Comparison of ENCODE assay signal across 9 cellular contexts in the genomic region with DNA sequence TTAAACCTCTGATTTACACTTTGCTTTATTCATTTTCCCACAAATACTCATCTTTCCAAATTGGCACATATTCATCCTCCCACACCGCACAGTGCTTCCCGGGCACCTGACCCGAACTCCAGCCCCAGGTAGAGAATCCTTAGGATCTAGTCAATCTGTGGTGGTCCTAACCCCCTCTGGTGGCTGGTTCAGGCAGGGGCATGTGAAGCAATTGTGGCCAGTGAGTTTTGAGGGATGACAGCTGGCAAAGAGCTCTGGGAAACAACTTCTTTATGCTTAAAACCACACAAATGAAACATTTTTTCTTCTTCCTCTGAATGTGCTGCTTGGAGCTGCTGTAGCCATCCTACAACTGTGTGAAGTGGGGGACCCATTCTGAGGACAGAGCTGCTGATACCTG. TPM values are rescaled to one million over a fixed set of nuclear protein-coding genes. Genes with fewer than 3 reads are reported as not detected.
A peak's percentile ranks its signal among the peaks of the same experiment; 100 is the strongest.
DNase-seq lines count a peak whose midpoint lies in the region; ATAC-seq and TF ChIP-seq lines count a peak whose summit lies in the region.
"Had no signal": no experiment of that assay in that cellular context is flagged by ENCODE, and none has a peak within 500 bp of the region (broad histone marks: within the 10 kb centered on the region; RNA-seq: fewer than 3 reads in every experiment).

No MANE protein-coding gene starts in this region.

- H3K36me3 Mint-ChIP-seq in activated naive CD4-positive, alpha-beta T cell treated with anti-CD3 and anti-CD28 coated beads, Interleukin-2, amount 50 U/mL, for 72 hours, result peaks cover 7 to 36% of the 10 kb centered on the region in 2 donors

- no peak overlapping the region for H3K4me3 ChIP-seq in NB4 (ENCODE audit: low read depth, low read length)
- H3K4me3 ChIP-seq in retinal pigment epithelial cell (ENCODE audit: low read length), result no peak overlapping the region
- H3K4me3 ChIP-seq: SK-N-MC had no signal

- TF ChIP-seq CTCF in NB4 (IDR thresholded peaks at IDR 0.05; ENCODE audit: low read depth, low read length) (peak; percentile 60), retinal pigment epithelial cell (conservative IDR thresholded peaks at IDR 0.05; ENCODE audit: low read depth, low read length) (peak; percentile 81), RWPE1 (conservative IDR thresholded peaks at IDR 0.05; ENCODE audit: low read depth) (no peak)

- DNase-seq in NCI-H748 (lab: John Stamatoyannopoulos, UW; ENCODE audit: unreplicated experiment) (peak; percentile 36), NCI-H748 treated with DMSO at 0.1 percent for 48 hours (lab: John Stamatoyannopoulos, UW) (no peak), NB4 (ENCODE audit: low read depth) (peak; percentile 33), ecto neural progenitor cell (ENCODE audit: low spot score) (peak; percentile 60), retinal pigment epithelial cell (ENCODE audit: low read depth) (no peak), OCI-M2 (lab: John Stamatoyannopoulos, UW; ENCODE audit: unreplicated experiment) (no peak), RWPE1 (ENCODE audit: low spot score) (no peak)
- no peak for DNase-seq in activated naive CD4-positive, alpha-beta T cell treated with anti-CD3 and anti-CD28 coated beads, Interleukin-2, amount 50 U/mL, for 72 hours (ENCODE audit: low spot score in 2 of 2)

- CTCF ChIA-PET in RWPE1 (lab: Yijun Ruan, JAX), result no interaction called here

- no peak for ATAC-seq in activated naive CD4-positive, alpha-beta T cell treated with anti-CD3 and anti-CD28 coated beads, Interleukin-2, amount 50 U/mL, for 72 hours

- H3K27ac Mint-ChIP-seq in activated naive CD4-positive, alpha-beta T cell treated with anti-CD3 and anti-CD28 coated beads, Interleukin-2, amount 50 U/mL, for 72 hours, result peak overlapping the region in 1 of 2 donors; percentile 53

- no peaks in the 10 kb centered on the region for H3K9me3 Mint-ChIP-seq in activated naive CD4-positive, alpha-beta T cell treated with anti-CD3 and anti-CD28 coated beads, Interleukin-2, amount 50 U/mL, for 72 hours

- H3K27ac ChIP-seq in RWPE1, result no peak overlapping the region
- H3K27ac ChIP-seq: SK-N-MC had no signal

- POLR2A ChIA-PET in RWPE1 (lab: Yijun Ruan, JAX; ENCODE audit: low non-redundant PET), result no interaction called here

- TF ChIP-seq POLR2A in NB4 (IDR thresholded peaks at IDR 0.05; ENCODE audit: extremely low read depth, insufficient read length), result no peak

RNA-seq across cellular contexts. Expression of gene ELOVL5, which starts 54.7 kb away (rescaled TPM):
- 100 to 1,000 TPM in 1 of 2 donors, 10 to 100 TPM in 1; 84.6 to 134 TPM for total RNA-seq in activated naive CD4-positive, alpha-beta T cell treated with anti-CD3 and anti-CD28 coated beads, Interleukin-2, amount 50 U/mL, for 72 hours

Comparison
In these comparisons a context has a peak if more than half of its experiments do, and no peak if none do; other contexts are left out.
1. DNase-seq: peak in NCI-H748 (single experiment), NB4 (single experiment) and ecto neural progenitor cell (single experiment); none in NCI-H748 treated with DMSO at 0.1 percent for 48 hours (single experiment), retinal pigment epithelial cell (single experiment), activated naive CD4-positive, alpha-beta T cell treated with anti-CD3 and anti-CD28 coated beads, Interleukin-2, amount 50 U/mL, for 72 hours (0 of 2), OCI-M2 (single experiment) and RWPE1 (single experiment).